Comparison of ENCODE assay signal across 9 cellular contexts in genomic region chr9:33750839-33751339, GRCh38. TPM values are rescaled to one million over a fixed set of nuclear protein-coding genes. Genes with fewer than 3 reads are reported as not detected.
DNase-seq lines count a peak whose midpoint lies in the region; ATAC-seq, FAIRE-seq and TF ChIP-seq lines count a peak whose summit lies in the region.
"Had no signal": no experiment of that assay in that cellular context is flagged by ENCODE, and none has a peak within 500 bp of the region (broad histone marks: within the 10 kb centered on the region; RNA-seq: fewer than 3 reads in every experiment).

No MANE protein-coding gene starts in this region.

- H3K4me2 ChIP-seq in astrocyte (ENCODE audit: low read length), result peak overlapping the region; percentile 90
- no peak overlapping the region for H3K4me2 ChIP-seq in hepatocyte

- H3K27me3 ChIP-seq in astrocyte (ENCODE audit: insufficient read depth, low read length) (peaks cover 13% of the 10 kb centered on the region), hepatocyte (no peaks in the 10 kb centered on the region)

- peaks cover 32% of the 10 kb centered on the region for H3K4me1 Mint-ChIP-seq in activated T-cell treated with anti-CD3 and anti-CD28 coated beads, Interleukin-2, amount 50 U/mL, for 24 hours (ENCODE audit: low read depth)
- no peaks in the 10 kb centered on the region for H3K4me1 Mint-ChIP-seq in astrocyte (ENCODE audit: low read depth, unreplicated experiment)
- H3K4me1 Mint-ChIP-seq in stimulated activated memory B cell treated with anti-CD40 and anti-IgM and Interleukin-4, amounts not matched to agents 10 μg/mL and 1 μg/mL and 100 μg/mL, for 72 hours, result peaks cover 7% of the 10 kb centered on the region

- FAIRE-seq in astrocyte (lab: Jason Lieb, UNC), result no peak

- no peaks in the 10 kb centered on the region for H3K4me1 ChIP-seq in astrocyte (ENCODE audit: insufficient read depth, low read length)
- peaks cover 14% of the 10 kb centered on the region for H3K4me1 ChIP-seq in hepatocyte (ENCODE audit: insufficient read depth)

- 98% methylated on average over 16 of the region's 31 CpGs for WGBS in hepatocyte (ENCODE audit: low lambda C conversion rate, missing lambda C conversion rate)

- DNase-seq in activated T-cell treated with anti-CD3 and anti-CD28 coated beads, Interleukin-2, amount 50 U/mL, for 24 hours, result no peak
- DNase-seq in activated T-cell treated with anti-CD3 and anti-CD28 coated beads for 4 hours, result no peak
- DNase-seq in astrocyte (ENCODE audit: low read depth), result no peak
- no peak for DNase-seq in hepatocyte (ENCODE audit: low spot score)
- no peak for DNase-seq in DMS153 treated with DMSO at 0.1 percent for 48 hours (lab: John Stamatoyannopoulos, UW; ENCODE audit: unreplicated experiment)
- no peak for DNase-seq in GM10248 (ENCODE audit: extremely low spot score)
- DNase-seq: SIG-M5 had no signal

- H3K9me3 Mint-ChIP-seq in activated T-cell treated with anti-CD3 and anti-CD28 coated beads, Interleukin-2, amount 50 U/mL, for 24 hours, result no peaks in the 10 kb centered on the region
- peaks cover 2% of the 10 kb centered on the region for H3K9me3 Mint-ChIP-seq in astrocyte (ENCODE audit: unreplicated experiment)
- H3K9me3 Mint-ChIP-seq in stimulated activated memory B cell treated with anti-CD40 and anti-IgM and Interleukin-4, amounts not matched to agents 10 μg/mL and 1 μg/mL and 100 μg/mL, for 72 hours, result no peaks in the 10 kb centered on the region

- H4K20me1 ChIP-seq in astrocyte (ENCODE audit: insufficient read depth, low read length) (no peaks in the 10 kb centered on the region), hepatocyte (ENCODE audit: insufficient read depth, poor library complexity, severe bottlenecking) (no peaks in the 10 kb centered on the region)

- H3K36me3 Mint-ChIP-seq in activated T-cell treated with anti-CD3 and anti-CD28 coated beads, Interleukin-2, amount 50 U/mL, for 24 hours (ENCODE audit: low read depth), result no peaks in the 10 kb centered on the region
- no peaks in the 10 kb centered on the region for H3K36me3 Mint-ChIP-seq in astrocyte (ENCODE audit: low read depth, unreplicated experiment)
- no peaks in the 10 kb centered on the region for H3K36me3 Mint-ChIP-seq in stimulated activated memory B cell treated with anti-CD40 and anti-IgM and Interleukin-4, amounts not matched to agents 10 μg/mL and 1 μg/mL and 100 μg/mL, for 72 hours

- CTCF ChIA-PET in GM10248 (lab: Yijun Ruan, JAX), result interaction anchor here (1.1 to 1.8 kb wide), 2 partner anchors 18 to 28 kb away, joined by 3 to 4 read pairs; no protein-coding TSS in a partner anchor

- H3K36me3 ChIP-seq in astrocyte (ENCODE audit: insufficient read depth, low read length), result no peaks in the 10 kb centered on the region
- H3K36me3 ChIP-seq in hepatocyte (replicated peaks; ENCODE audit: insufficient read depth, low read depth), result no peaks in the 10 kb centered on the region

- TF ChIP-seq CTCF in astrocyte (IDR thresholded peaks at IDR 0.05; ENCODE audit: insufficient read depth, low read depth, low read length) (no peak), hepatocyte (IDR thresholded peaks at IDR 0.05; ENCODE audit: poor library complexity) (no peak), GM10248 (IDR thresholded peaks at IDR 0.05; ENCODE audit: control extremely low read depth, extremely low read depth, low read depth, missing control alignments) (no peak)

- peak overlapping the region; percentile 43 for H3K4me3 Mint-ChIP-seq in activated T-cell treated with anti-CD3 and anti-CD28 coated beads, Interleukin-2, amount 50 U/mL, for 24 hours
- H3K4me3 Mint-ChIP-seq in astrocyte (ENCODE audit: unreplicated experiment), result no peak overlapping the region
- H3K4me3 Mint-ChIP-seq in stimulated activated memory B cell treated with anti-CD40 and anti-IgM and Interleukin-4, amounts not matched to agents 10 μg/mL and 1 μg/mL and 100 μg/mL, for 72 hours, result no peak overlapping the region

- peaks cover 71% of the 10 kb centered on the region for H3K27me3 Mint-ChIP-seq in activated T-cell treated with anti-CD3 and anti-CD28 coated beads, Interleukin-2, amount 50 U/mL, for 24 hours
- peaks cover 64% of the 10 kb centered on the region for H3K27me3 Mint-ChIP-seq in astrocyte (ENCODE audit: low read depth, unreplicated experiment)
- H3K27me3 Mint-ChIP-seq in stimulated activated memory B cell treated with anti-CD40 and anti-IgM and Interleukin-4, amounts not matched to agents 10 μg/mL and 1 μg/mL and 100 μg/mL, for 72 hours, result peaks cover 71% of the 10 kb centered on the region

- H3K79me2 ChIP-seq in astrocyte (ENCODE audit: insufficient read depth, low read length) (no peaks in the 10 kb centered on the region), hepatocyte (no peaks in the 10 kb centered on the region)

- H3K9me3 ChIP-seq in astrocyte (ENCODE audit: insufficient read depth, low read depth, low read length) (no peaks in the 10 kb centered on the region), hepatocyte (ENCODE audit: low read depth) (no peaks in the 10 kb centered on the region)

- H3K27ac ChIP-seq in astrocyte (ENCODE audit: low read depth, low read length), result no peak overlapping the region
- H3K27ac ChIP-seq in hepatocyte, result peak overlapping the region; percentile 96

- H3K4me3 ChIP-seq in astrocyte (ENCODE audit: insufficient read depth, low read depth, low read length) (peak overlapping the region; percentile 52), hepatocyte (no peak overlapping the region)

- no peaks in the 10 kb centered on the region for H3K9me2 ChIP-seq in hepatocyte (replicated peaks; ENCODE audit: insufficient read depth)

- peak overlapping the region; percentile 90 for H2AFZ ChIP-seq in astrocyte (ENCODE audit: low read depth, low read length)
- no peak overlapping the region for H2AFZ ChIP-seq in hepatocyte

- ATAC-seq in stimulated activated memory B cell treated with anti-CD40 and anti-IgM and Interleukin-4, amounts not matched to agents 10 μg/mL and 1 μg/mL and 100 μg/mL, for 72 hours, result peak; percentile 54
- ATAC-seq in GM21423 (IDR thresholded peaks at IDR 0.05; ENCODE audit: unreplicated experiment), result no peak

- H3K9ac ChIP-seq in astrocyte (ENCODE audit: low read length), result peak overlapping the region; percentile 66

- no peak overlapping the region for H3K27ac Mint-ChIP-seq in activated T-cell treated with anti-CD3 and anti-CD28 coated beads, Interleukin-2, amount 50 U/mL, for 24 hours
- H3K27ac Mint-ChIP-seq in astrocyte (ENCODE audit: unreplicated experiment), result no peak overlapping the region
- no peak overlapping the region for H3K27ac Mint-ChIP-seq in stimulated activated memory B cell treated with anti-CD40 and anti-IgM and Interleukin-4, amounts not matched to agents 10 μg/mL and 1 μg/mL and 100 μg/mL, for 72 hours

- POLR2A ChIA-PET in GM10248 (lab: Yijun Ruan, JAX), result no interaction called here

RNA-seq across cellular contexts. Expression of gene PRSS3, which starts 44.5 kb away (rescaled TPM):
- total RNA-seq in astrocyte, result not detected in 2 replicates
- total RNA-seq in hepatocyte, result 3.5 TPM in 1 of 2 replicates, not detected in the other
- 1.5 and 1.6 TPM in 2 replicates for polyA plus RNA-seq in hepatocyte
